1 cellular context compared by ENCODE assay signal in the genomic region with DNA sequence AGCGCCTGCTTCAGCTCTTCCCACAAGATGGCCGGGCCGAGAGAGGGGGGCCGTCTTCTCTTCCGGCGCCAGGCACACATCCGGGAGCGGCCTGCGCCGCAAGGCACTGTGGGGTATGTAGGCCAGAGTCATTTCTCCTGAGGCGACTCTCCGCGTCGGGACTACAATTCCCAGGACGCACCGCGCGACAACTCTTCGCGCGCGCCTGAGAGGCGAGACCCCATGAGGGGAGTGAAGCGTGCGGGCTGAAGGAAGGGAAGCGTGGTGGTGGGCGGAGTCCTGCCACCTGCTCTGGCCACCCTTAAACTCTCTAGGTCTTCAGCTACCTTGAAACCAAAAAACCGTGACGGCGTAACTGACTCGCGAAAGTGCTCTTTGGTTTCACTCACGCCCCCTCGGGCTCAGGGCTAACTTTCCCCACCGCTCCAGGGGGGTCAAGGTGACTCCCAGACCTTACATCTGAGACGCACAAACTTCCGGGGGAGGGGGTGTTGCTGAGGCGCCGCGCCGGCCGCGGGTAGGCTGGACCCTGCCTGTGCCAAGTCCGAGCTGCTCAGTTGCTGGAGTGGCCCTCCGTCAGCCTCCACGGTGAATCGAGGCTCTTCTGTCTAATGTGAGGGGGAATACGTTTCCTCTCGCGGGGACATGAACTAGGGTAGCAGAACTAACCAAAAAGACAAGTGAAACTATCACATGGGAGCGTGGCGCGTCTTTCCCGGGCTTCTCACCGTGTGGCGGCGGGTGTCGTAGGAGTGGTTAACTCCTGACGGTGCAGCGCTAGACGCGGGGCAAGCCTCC.
TF ChIP-seq lines count a peak whose summit lies in the region.

A gene (minus strand): TSS at position 45 of the 798 bp plus-strand sequence. CDS start 102 bp downstream, outside the sequence.

TF ChIP-seq in HepG2, 621 proteins besides CTCF, POLR2A, EP300 and RAD21 (continued from another document and continues in another):
- TF ChIP-seq, protein P1, sequence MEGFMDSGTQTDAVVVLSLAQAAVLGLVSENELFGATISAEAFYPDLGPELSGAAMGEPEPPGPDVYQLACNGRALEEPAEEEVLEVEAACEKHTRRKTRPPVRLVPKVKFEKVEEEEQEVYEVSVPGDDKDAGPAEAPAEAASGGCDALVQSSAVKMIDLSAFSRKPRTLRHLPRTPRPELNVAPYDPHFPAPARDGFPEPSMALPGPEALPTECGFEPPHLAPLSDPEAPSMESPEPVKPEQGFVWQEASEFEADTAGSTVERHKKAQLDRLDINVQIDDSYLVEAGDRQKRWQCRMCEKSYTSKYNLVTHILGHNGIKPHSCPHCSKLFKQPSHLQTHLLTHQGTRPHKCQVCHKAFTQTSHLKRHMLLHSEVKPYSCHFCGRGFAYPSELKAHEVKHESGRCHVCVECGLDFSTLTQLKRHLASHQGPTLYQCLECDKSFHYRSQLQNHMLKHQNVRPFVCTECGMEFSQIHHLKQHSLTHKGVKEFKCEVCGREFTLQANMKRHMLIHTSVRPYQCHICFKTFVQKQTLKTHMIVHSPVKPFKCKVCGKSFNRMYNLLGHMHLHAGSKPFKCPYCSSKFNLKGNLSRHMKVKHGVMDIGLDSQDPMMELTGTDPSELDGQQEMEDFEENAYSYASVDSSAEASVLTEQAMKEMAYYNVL (CRISPR knock-in tag; IDR thresholded peaks at IDR 0.05; ENCODE audit: borderline replicate concordance): peak; percentile 61; the same call in 1 of the 2 replicates
- no peak; the same call in 1 of the 2 replicates for TF ChIP-seq FOXK2 (IDR thresholded peaks at IDR 0.05)
- TF ChIP-seq, protein P2, sequence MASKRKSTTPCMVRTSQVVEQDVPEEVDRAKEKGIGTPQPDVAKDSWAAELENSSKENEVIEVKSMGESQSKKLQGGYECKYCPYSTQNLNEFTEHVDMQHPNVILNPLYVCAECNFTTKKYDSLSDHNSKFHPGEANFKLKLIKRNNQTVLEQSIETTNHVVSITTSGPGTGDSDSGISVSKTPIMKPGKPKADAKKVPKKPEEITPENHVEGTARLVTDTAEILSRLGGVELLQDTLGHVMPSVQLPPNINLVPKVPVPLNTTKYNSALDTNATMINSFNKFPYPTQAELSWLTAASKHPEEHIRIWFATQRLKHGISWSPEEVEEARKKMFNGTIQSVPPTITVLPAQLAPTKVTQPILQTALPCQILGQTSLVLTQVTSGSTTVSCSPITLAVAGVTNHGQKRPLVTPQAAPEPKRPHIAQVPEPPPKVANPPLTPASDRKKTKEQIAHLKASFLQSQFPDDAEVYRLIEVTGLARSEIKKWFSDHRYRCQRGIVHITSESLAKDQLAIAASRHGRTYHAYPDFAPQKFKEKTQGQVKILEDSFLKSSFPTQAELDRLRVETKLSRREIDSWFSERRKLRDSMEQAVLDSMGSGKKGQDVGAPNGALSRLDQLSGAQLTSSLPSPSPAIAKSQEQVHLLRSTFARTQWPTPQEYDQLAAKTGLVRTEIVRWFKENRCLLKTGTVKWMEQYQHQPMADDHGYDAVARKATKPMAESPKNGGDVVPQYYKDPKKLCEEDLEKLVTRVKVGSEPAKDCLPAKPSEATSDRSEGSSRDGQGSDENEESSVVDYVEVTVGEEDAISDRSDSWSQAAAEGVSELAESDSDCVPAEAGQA (IDR thresholded peaks at IDR 0.05; ENCODE audit: low read depth): peak; percentile 27; the same call in 1 of the 2 replicates
- TF ChIP-seq, protein P2 (CRISPR knock-in tag; IDR thresholded peaks at IDR 0.05; ENCODE audit: borderline replicate concordance): peak; percentile 46; the same call in 1 of the 2 replicates
- TF ChIP-seq ZNF747 (CRISPR knock-in tag; IDR thresholded peaks at IDR 0.05; ENCODE audit: borderline replicate concordance): peak; percentile 60
- TF ChIP-seq, protein P3, sequence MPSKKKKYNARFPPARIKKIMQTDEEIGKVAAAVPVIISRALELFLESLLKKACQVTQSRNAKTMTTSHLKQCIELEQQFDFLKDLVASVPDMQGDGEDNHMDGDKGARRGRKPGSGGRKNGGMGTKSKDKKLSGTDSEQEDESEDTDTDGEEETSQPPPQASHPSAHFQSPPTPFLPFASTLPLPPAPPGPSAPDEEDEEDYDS (CRISPR knock-in tag; IDR thresholded peaks at IDR 0.05): peak; percentile 88
- TF ChIP-seq ZNF180 (CRISPR knock-in tag; IDR thresholded peaks at IDR 0.05; ENCODE audit: borderline replicate concordance, low read depth): peak; percentile 84; the same call in 1 of the 2 replicates
- TF ChIP-seq ATF7-NPFF (CRISPR knock-in tag; IDR thresholded peaks at IDR 0.05; ENCODE audit: low read depth): peak; percentile 63; the same call in 1 of the 2 replicates
- 0 out of 2 replicates have a peak, but pooled peaks have one; percentile 5 for TF ChIP-seq ZFP37 (CRISPR knock-in tag; IDR thresholded peaks at IDR 0.05; ENCODE audit: borderline replicate concordance)
- TF ChIP-seq, protein P4, sequence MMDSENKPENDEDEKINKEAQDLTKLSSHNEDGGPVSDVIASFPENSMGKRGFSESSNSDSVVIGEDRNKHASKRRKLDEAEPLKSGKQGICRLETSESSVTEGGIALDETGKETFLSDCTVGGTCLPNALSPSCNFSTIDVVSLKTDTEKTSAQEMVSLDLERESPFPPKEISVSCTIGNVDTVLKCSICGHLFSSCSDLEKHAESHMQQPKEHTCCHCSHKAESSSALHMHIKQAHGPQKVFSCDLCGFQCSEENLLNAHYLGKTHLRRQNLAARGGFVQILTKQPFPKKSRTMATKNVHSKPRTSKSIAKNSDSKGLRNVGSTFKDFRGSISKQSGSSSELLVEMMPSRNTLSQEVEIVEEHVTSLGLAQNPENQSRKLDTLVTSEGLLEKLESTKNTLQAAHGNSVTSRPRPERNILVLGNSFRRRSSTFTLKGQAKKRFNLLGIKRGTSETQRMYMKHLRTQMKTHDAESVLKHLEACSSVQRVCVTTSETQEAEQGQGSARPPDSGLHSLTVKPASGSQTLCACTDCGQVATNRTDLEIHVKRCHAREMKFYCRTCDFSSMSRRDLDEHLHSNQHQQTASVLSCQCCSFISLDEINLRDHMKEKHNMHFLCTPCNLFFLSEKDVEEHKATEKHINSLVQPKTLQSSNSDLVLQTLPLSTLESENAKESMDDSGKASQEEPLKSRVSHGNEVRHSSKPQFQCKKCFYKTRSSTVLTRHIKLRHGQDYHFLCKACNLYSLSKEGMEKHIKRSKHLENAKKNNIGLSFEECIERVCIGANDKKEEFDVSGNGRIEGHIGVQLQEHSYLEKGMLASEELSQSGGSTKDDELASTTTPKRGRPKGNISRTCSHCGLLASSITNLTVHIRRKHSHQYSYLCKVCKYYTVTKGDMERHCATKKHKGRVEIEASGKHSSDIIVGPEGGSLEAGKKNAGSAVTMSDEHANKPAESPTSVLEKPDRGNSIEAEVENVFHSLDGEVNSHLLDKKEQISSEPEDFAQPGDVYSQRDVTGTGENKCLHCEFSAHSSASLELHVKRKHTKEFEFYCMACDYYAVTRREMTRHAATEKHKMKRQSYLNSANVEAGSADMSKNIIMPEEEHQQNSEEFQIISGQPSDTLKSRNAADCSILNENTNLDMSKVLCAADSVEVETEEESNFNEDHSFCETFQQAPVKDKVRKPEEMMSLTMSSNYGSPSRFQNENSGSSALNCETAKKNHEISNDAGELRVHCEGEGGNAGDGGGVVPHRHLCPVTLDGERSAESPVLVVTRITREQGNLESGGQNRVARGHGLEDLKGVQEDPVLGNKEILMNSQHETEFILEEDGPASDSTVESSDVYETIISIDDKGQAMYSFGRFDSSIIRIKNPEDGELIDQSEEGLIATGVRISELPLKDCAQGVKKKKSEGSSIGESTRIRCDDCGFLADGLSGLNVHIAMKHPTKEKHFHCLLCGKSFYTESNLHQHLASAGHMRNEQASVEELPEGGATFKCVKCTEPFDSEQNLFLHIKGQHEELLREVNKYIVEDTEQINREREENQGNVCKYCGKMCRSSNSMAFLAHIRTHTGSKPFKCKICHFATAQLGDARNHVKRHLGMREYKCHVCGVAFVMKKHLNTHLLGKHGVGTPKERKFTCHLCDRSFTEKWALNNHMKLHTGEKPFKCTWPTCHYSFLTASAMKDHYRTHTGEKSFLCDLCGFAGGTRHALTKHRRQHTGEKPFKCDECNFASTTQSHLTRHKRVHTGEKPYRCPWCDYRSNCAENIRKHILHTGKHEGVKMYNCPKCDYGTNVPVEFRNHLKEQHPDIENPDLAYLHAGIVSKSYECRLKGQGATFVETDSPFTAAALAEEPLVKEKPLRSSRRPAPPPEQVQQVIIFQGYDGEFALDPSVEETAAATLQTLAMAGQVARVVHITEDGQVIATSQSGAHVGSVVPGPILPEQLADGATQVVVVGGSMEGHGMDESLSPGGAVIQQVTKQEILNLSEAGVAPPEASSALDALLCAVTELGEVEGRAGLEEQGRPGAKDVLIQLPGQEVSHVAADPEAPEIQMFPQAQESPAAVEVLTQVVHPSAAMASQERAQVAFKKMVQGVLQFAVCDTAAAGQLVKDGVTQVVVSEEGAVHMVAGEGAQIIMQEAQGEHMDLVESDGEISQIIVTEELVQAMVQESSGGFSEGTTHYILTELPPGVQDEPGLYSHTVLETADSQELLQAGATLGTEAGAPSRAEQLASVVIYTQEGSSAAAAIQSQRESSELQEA (CRISPR knock-in tag; IDR thresholded peaks at IDR 0.05; ENCODE audit: not compliant biosample characterization): peak; percentile 46
- peak; percentile 66; the same call in 1 of the 2 replicates for TF ChIP-seq ZNF329 (CRISPR knock-in tag; IDR thresholded peaks at IDR 0.05; ENCODE audit: low read depth)
- 0 out of 2 replicates have a peak, but pooled peaks have one; percentile 9 for TF ChIP-seq TSC22D2 (CRISPR knock-in tag; IDR thresholded peaks at IDR 0.05; ENCODE audit: borderline replicate concordance)
- peak; percentile 83; the same call in 1 of the 2 replicates for TF ChIP-seq DNMT1 (CRISPR knock-in tag; IDR thresholded peaks at IDR 0.05)
- peak; percentile 9; the same call in 1 of the 2 replicates for TF ChIP-seq ZNF350 (CRISPR knock-in tag; IDR thresholded peaks at IDR 0.05; ENCODE audit: borderline replicate concordance, low read depth)
- TF ChIP-seq CREM (IDR thresholded peaks at IDR 0.05): peak; percentile 89
- no peak for TF ChIP-seq CREM (CRISPR knock-in tag; IDR thresholded peaks at IDR 0.05)
- TF ChIP-seq, protein P5, sequence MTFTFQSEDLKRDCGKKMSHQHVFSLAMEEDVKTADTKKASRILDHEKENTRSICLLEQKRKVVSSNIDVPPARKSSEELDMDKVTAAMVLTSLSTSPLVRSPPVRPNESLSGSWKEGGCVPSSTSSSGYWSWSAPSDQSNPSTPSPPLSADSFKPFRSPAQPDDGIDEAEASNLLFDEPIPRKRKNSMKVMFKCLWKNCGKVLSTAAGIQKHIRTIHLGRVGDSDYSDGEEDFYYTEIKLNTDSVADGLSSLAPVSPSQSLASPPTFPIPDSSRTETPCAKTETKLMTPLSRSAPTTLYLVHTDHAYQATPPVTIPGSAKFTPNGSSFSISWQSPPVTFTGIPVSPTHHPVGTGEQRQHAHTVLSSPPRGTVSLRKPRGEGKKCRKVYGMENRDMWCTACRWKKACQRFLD (CRISPR knock-in tag; IDR thresholded peaks at IDR 0.05; ENCODE audit: borderline replicate concordance): peak; percentile 54; the same call in 1 of the 2 replicates
- peak; percentile 33 for TF ChIP-seq AGO1 (IDR thresholded peaks at IDR 0.05; ENCODE audit: low read depth, low read length, poor library complexity, severe bottlenecking)
- TF ChIP-seq NR3C1 (CRISPR knock-in tag; IDR thresholded peaks at IDR 0.05): no peak
- TF ChIP-seq, protein P6, sequence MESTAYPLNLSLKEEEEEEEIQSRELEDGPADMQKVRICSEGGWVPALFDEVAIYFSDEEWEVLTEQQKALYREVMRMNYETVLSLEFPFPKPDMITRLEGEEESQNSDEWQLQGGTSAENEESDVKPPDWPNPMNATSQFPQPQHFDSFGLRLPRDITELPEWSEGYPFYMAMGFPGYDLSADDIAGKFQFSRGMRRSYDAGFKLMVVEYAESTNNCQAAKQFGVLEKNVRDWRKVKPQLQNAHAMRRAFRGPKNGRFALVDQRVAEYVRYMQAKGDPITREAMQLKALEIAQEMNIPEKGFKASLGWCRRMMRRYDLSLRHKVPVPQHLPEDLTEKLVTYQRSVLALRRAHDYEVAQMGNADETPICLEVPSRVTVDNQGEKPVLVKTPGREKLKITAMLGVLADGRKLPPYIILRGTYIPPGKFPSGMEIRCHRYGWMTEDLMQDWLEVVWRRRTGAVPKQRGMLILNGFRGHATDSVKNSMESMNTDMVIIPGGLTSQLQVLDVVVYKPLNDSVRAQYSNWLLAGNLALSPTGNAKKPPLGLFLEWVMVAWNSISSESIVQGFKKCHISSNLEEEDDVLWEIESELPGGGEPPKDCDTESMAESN (CRISPR knock-in tag; conservative IDR thresholded peaks at IDR 0.05): peak; percentile 88
- TF ChIP-seq, protein P7, sequence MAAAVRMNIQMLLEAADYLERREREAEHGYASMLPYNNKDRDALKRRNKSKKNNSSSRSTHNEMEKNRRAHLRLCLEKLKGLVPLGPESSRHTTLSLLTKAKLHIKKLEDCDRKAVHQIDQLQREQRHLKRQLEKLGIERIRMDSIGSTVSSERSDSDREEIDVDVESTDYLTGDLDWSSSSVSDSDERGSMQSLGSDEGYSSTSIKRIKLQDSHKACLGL (CRISPR knock-in tag; IDR thresholded peaks at IDR 0.05): peak; percentile 90
- TF ChIP-seq, protein P8, sequence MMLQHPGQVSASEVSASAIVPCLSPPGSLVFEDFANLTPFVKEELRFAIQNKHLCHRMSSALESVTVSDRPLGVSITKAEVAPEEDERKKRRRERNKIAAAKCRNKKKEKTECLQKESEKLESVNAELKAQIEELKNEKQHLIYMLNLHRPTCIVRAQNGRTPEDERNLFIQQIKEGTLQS (CRISPR knock-in tag; IDR thresholded peaks at IDR 0.05): peak; percentile 8; the same call in 1 of the 2 replicates
- no peak; the same call in 1 of the 2 replicates for TF ChIP-seq NRL (CRISPR knock-in tag; IDR thresholded peaks at IDR 0.05; ENCODE audit: borderline replicate concordance)
- TF ChIP-seq GLI4 (CRISPR knock-in tag; IDR thresholded peaks at IDR 0.05; ENCODE audit: borderline replicate concordance): peak; percentile 57; the same call in 1 of the 2 replicates
